9 cellular contexts compared by ENCODE assay signal in the genomic region with DNA sequence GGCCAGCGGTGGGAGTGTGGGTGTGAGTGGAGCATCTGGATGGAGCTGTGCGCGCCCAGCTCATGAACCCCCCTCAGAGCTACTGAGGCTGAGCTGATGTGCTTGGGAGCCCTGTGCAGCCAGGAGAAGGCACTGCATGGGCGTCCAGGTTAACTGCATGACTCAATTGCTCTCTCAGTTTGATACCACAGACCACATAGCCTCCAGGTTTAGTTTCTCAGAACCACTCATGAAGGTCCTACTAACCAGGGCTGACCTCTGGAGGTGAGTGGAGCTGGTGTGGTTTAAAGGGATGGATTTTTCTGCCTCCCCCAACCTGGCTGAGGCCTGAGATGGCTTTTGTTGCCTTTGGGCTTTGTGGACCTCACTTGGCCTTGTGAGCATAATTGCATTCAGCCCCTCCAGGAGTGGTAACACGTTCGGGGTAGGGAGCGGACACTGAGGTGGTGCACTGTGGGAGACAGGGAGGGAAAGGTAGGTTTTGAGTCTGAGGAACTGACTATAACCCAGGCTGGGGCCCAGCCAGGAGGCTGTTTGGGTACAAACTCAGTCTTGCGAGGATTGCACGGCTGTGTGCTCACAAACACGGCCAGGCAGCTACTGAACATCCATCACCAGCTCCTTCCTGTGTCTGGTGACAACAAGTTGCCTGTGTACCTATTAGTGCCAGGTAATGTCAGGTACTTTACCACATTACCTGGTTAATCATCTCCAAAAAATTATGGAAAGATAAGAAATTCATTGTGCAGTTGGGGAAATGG.
A peak's percentile ranks its signal among the peaks of the same experiment; 100 is the strongest.
DNase-seq lines count a peak whose midpoint lies in the region; ATAC-seq, FAIRE-seq and TF ChIP-seq lines count a peak whose summit lies in the region.
"Had no signal": no experiment of that assay in that cellular context is flagged by ENCODE, and none has a peak within 500 bp of the region (broad histone marks: within the 10 kb centered on the region; RNA-seq: fewer than 3 reads in every experiment).

No MANE protein-coding gene starts in this region.

- CTCF ChIA-PET in GM10248 (lab: Yijun Ruan, JAX): interaction anchor here (0.8 to 1.5 kb wide), 6 partner anchors 10 to 169 kb away, joined by 3 to 4 read pairs (median 3); no protein-coding TSS in a partner anchor

- no peak overlapping the region for H3K27ac Mint-ChIP-seq in endothelial cell (ENCODE audit: unreplicated experiment)

- H3K4me1 Mint-ChIP-seq in endothelial cell (ENCODE audit: unreplicated experiment): no peaks in the 10 kb centered on the region

- peak; percentile 92 for ATAC-seq in GM19025 (IDR thresholded peaks at IDR 0.05; ENCODE audit: low read depth, unreplicated experiment)
- peak; percentile 95 for ATAC-seq in HG02870 (IDR thresholded peaks at IDR 0.05; ENCODE audit: unreplicated experiment)

- TF ChIP-seq CTCF in GM10248 (IDR thresholded peaks at IDR 0.05; ENCODE audit: control extremely low read depth, extremely low read depth, low read depth, missing control alignments) (peak; percentile 21), endothelial cell (IDR thresholded peaks at IDR 0.05; ENCODE audit: unreplicated experiment) (no peak)

- no peak overlapping the region for H3K4me3 Mint-ChIP-seq in endothelial cell (ENCODE audit: unreplicated experiment)

- H3K36me3 Mint-ChIP-seq in endothelial cell (ENCODE audit: low read depth, unreplicated experiment): no peaks in the 10 kb centered on the region

- POLR2A ChIA-PET in GM10248 (lab: Yijun Ruan, JAX): no interaction called here

- H3K9me3 Mint-ChIP-seq in endothelial cell (ENCODE audit: unreplicated experiment): no peaks in the 10 kb centered on the region

- FAIRE-seq in frontal cortex (lab: Jason Lieb, UNC): no peak
- FAIRE-seq: colon had no signal

- DNase-seq in GM10248 (ENCODE audit: extremely low spot score): peak; percentile 74
- DNase-seq in RPMI7951 (ENCODE audit: low read depth): peak; percentile 36
- no peak for DNase-seq in frontal cortex (ENCODE audit: low spot score in 2 of 2)
- DNase-seq in SW 1271 (lab: John Stamatoyannopoulos, UW): no peak
- DNase-seq in NCI-H187 (lab: John Stamatoyannopoulos, UW): no peak
- no peak for DNase-seq in endothelial cell (ENCODE audit: low spot score)

- H3K27me3 Mint-ChIP-seq in endothelial cell (ENCODE audit: unreplicated experiment): peaks cover 5% of the 10 kb centered on the region

Comparison
In these comparisons a context has a peak if more than half of its experiments do, and no peak if none do; other contexts are left out.
1. DNase-seq: peak in GM10248 (single experiment) and RPMI7951 (single experiment); none in frontal cortex (0 of 2), SW 1271 (0 of 2), NCI-H187 (0 of 2) and endothelial cell (single experiment).